In genomic region chr4:165016971-165017370, GRCh38 we compare ENCODE assay signal across 1 cellular context.
TF ChIP-seq lines count a peak whose summit lies in the region.

No MANE protein-coding gene starts in this region.

TF ChIP-seq in HCT116, 20 proteins besides CTCF, POLR2A, EP300 and RAD21 (continued from another document):
- TF ChIP-seq REST (IDR thresholded peaks at IDR 0.05; ENCODE audit: low read depth) (no peak), TCF7L2 (IDR thresholded peaks at IDR 0.05; ENCODE audit: borderline replicate concordance, extremely low read depth, insufficient read depth, insufficient read length) (no peak)
